10 cellular contexts compared by ENCODE assay signal in the genomic region with DNA sequence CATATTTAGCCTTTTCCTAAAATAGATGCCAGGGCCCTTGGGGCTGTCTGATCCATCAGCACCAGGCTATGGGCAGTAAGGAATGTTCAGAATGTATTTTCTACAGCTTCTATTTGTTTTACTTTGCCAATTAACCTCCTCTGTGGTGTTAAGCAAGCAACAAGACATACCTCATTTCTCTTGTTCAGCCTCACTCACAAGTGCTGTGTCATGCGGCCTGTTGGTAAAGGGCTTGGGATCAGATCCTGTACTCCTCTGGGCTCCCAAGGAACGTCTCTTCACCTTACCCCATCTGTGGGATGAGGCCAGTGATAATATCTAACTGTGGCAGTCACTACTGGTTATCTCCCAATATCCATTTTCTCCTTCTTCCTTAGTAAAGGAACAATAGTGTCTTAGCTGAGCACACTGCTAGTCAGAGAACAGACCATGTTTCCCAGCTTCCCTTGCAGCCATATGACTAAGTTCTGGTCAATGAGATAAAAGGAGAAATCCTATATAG. TPM values are rescaled to one million over a fixed set of nuclear protein-coding genes. Genes with fewer than 3 reads are reported as not detected.
DNase-seq lines count a peak whose midpoint lies in the region; ATAC-seq and TF ChIP-seq lines count a peak whose summit lies in the region.
"Had no signal": no experiment of that assay in that cellular context is flagged by ENCODE, and none has a peak within 500 bp of the region (broad histone marks: within the 10 kb centered on the region; RNA-seq: fewer than 3 reads in every experiment).

No MANE protein-coding gene starts in this region.

- H3K4me3 ChIP-seq in PC-9 (no peak overlapping the region), esophagus muscularis mucosa (no peak overlapping the region), muscle layer of colon (ENCODE audit: low read depth in 1 of 2, low read length in 2 of 2) (no peak overlapping the region)
- H3K4me3 ChIP-seq: spleen had no signal

- H3K9me2 ChIP-seq in PC-9 (ENCODE audit: insufficient read depth), result no peaks in the 10 kb centered on the region

- POLR2A ChIA-PET in PC-9 (lab: Charles Lee; ENCODE audit: unreplicated experiment), result interaction anchor here (0.5 to 0.6 kb wide), 2 partner anchors 12 to 288 kb away, joined by 3 to 17 read pairs; no protein-coding TSS in a partner anchor

- TF ChIP-seq POLR2A in esophagus muscularis mucosa (IDR thresholded peaks at IDR 0.05; ENCODE audit: low read depth), result no peak

- intact Hi-C loops in PC-9 (cut with micrococcal nuclease; ENCODE audit: unreplicated experiment) (no loop called here), esophagus muscularis mucosa (cut with DNase I) (no loop called here)

- H2AFZ ChIP-seq in PC-9, result no peak overlapping the region; the same call in 1 of the 2 replicates

- TF ChIP-seq EP300 in esophagus muscularis mucosa (IDR thresholded peaks at IDR 0.05), result peak; percentile 81

- H3K27ac ChIP-seq in PC-9 (peak overlapping the region; percentile 94), esophagus muscularis mucosa (replicated peaks in 1 of 4) (peak overlapping the region; percentile 94 to 100 (median 100)), muscle layer of colon (ENCODE audit: low read depth, low read length) (peak overlapping the region; percentile 54)
- H3K27ac ChIP-seq: spleen had no signal

- ATAC-seq in HG02840 (IDR thresholded peaks at IDR 0.05; ENCODE audit: low FRiP score, unreplicated experiment) (no peak), GM21619 (IDR thresholded peaks at IDR 0.05; ENCODE audit: unreplicated experiment) (no peak)
- ATAC-seq in activated CD4-positive, CD25-positive, alpha-beta regulatory T cell treated with anti-CD3 and anti-CD28 coated beads, Interleukin-2, amount 50 U/mL, for 24 hours, result no peak

- peak; percentile 42 for DNase-seq in AG08396 (ENCODE audit: low spot score)
- DNase-seq in PC-9, result peak; percentile 51 to 92
- no peak for DNase-seq in esophagus muscularis mucosa (ENCODE audit: extremely low spot score)
- DNase-seq in NCI-H187 (lab: John Stamatoyannopoulos, UW), result no peak
- DNase-seq: NCI-H1694, spleen had no signal

- WGBS in esophagus muscularis mucosa, result 63% methylated on average over 2 of the region's 2 CpGs

- H3F3A ChIP-seq in PC-9 (ENCODE audit: insufficient read depth, low read depth), result peaks cover 52% of the 10 kb centered on the region

- no peak for TF ChIP-seq CTCF in PC-9 (conservative IDR thresholded peaks at IDR 0.05)
- no peak for TF ChIP-seq CTCF in esophagus muscularis mucosa (IDR thresholded peaks at IDR 0.05)

- no peaks in the 10 kb centered on the region for H4K20me1 ChIP-seq in PC-9 (ENCODE audit: insufficient read depth)

- H3K9me3 ChIP-seq in PC-9 (ENCODE audit: insufficient read depth, low read depth) (no peaks in the 10 kb centered on the region), esophagus muscularis mucosa (no peaks in the 10 kb centered on the region), muscle layer of colon (ENCODE audit: low read length) (no peaks in the 10 kb centered on the region)

- no peak overlapping the region for H3K9ac ChIP-seq in muscle layer of colon (ENCODE audit: low read length)

- H3K36me3 ChIP-seq in PC-9 (ENCODE audit: low read depth) (no peaks in the 10 kb centered on the region), esophagus muscularis mucosa (no peaks in the 10 kb centered on the region), muscle layer of colon (ENCODE audit: insufficient read depth, low read length) (no peaks in the 10 kb centered on the region)
- H3K36me3 ChIP-seq: spleen had no signal

- H3K79me2 ChIP-seq in PC-9 (ENCODE audit: low read depth), result peaks cover 12% of the 10 kb centered on the region

- CTCF ChIA-PET in PC-9 (lab: Charles Lee), result no interaction called here

- no TSS peak for BruUV-seq in PC-9 (replicated peaks; lab: Mats Ljungman, UMichigan)

- H3K27me3 ChIP-seq in PC-9 (ENCODE audit: insufficient read depth, low read depth) (no peaks in the 10 kb centered on the region), esophagus muscularis mucosa (no peaks in the 10 kb centered on the region), muscle layer of colon (ENCODE audit: control insufficient read depth in 1 of 2, insufficient read depth in 2 of 2, low read length in 2 of 2) (no peaks in the 10 kb centered on the region)
- H3K27me3 ChIP-seq: spleen had no signal

- H3K4me1 ChIP-seq in PC-9 (replicated peaks; ENCODE audit: insufficient read depth) (peaks cover 86% of the 10 kb centered on the region), esophagus muscularis mucosa (peaks cover 39 to 100% (median 98%) of the 10 kb centered on the region in 4 donors), muscle layer of colon (ENCODE audit: insufficient read depth, low read length) (peaks cover 54% of the 10 kb centered on the region)

- H3K4me2 ChIP-seq in PC-9, result peak overlapping the region; percentile 43

RNA-seq across cellular contexts. Expression of gene DSTN, which starts 7.0 kb away (rescaled TPM):
- total RNA-seq in PC-9 (2021) (296 and 366 TPM in 2 replicates), esophagus muscularis mucosa (1,000 to 10,000 TPM; 2,370 to 3,630 (median 3,339) TPM)

RNA-seq across cellular contexts. Expression of gene BFSP1, which starts 31.7 kb away (rescaled TPM):
- total RNA-seq in PC-9 (2021), result 10.4 and 13.8 TPM in 2 replicates
- 1 to 10 TPM; 2.7 to 7.3 (median 6.4) TPM for total RNA-seq in esophagus muscularis mucosa

Comparison
In these comparisons a context has a peak if more than half of its experiments do, and no peak if none do; other contexts are left out.
1. DNase-seq: peak in AG08396 (single experiment) and PC-9 (2 of 2); none in esophagus muscularis mucosa (single experiment) and NCI-H187 (0 of 2).
2. Peak in every context shown above with its lines, with median percentiles within 50 percentile points of each other: H3K27ac ChIP-seq.